Comparison of ENCODE assay signal across 10 cellular contexts in genomic region chr2:171541202-171541884, GRCh38. TPM values are rescaled to one million over a fixed set of nuclear protein-coding genes. Genes with fewer than 3 reads are reported as not detected.
DNase-seq lines count a peak whose midpoint lies in the region; ATAC-seq and TF ChIP-seq lines count a peak whose summit lies in the region.
"Had no signal": no experiment of that assay in that cellular context is flagged by ENCODE, and none has a peak within 500 bp of the region (broad histone marks: within the 10 kb centered on the region; RNA-seq: fewer than 3 reads in every experiment).

No MANE protein-coding gene starts in this region.

- TF ChIP-seq CTCF in HFF-Myc (IDR thresholded peaks at IDR 0.05; ENCODE audit: low read depth, low read length, missing control alignments) = peak; percentile 67

- peak; percentile 3 for DNase-seq in DMS53 treated with DMSO at 0.1 percent for 48 hours (lab: John Stamatoyannopoulos, UW; ENCODE audit: unreplicated experiment)
- DNase-seq in HFF-Myc (ENCODE audit: extremely low read depth, low read depth) = no peak
- peak; percentile 24 for DNase-seq in SK-N-DZ (ENCODE audit: low spot score)
- no peak for DNase-seq in left lobe of liver (ENCODE audit: low spot score)
- DNase-seq in SHP77 (lab: John Stamatoyannopoulos, UW) = no peak
- DNase-seq in EL = no peak
- DNase-seq: activated T-cell treated with anti-CD3 and anti-CD28 coated beads, Interleukin-2, amount 50 U/mL, for 24 hours; esophagus squamous epithelium had no signal

- no peak overlapping the region for H3K4me3 ChIP-seq in HFF-Myc (replicated peaks; ENCODE audit: low read depth, low read length)
- H3K4me3 ChIP-seq: esophagus squamous epithelium had no signal

- ATAC-seq in left lobe of liver (peak; percentile 48), GM18519 (IDR thresholded peaks at IDR 0.05; ENCODE audit: low FRiP score, unreplicated experiment) (no peak), HG03565 (IDR thresholded peaks at IDR 0.05; ENCODE audit: unreplicated experiment) (no peak)

RNA-seq across cellular contexts. Expression of gene CYBRD1, which starts 19.1 kb away (rescaled TPM):
- 0.13 and 0.70 TPM in 2 replicates for polyA plus RNA-seq in SK-N-DZ (2014; cell fraction: cytosol; rRNA removed)
- 0.21 and 0.30 TPM in 2 replicates for polyA plus RNA-seq in SK-N-DZ (2014; cell fraction: nucleus; rRNA removed)
- total RNA-seq in left lobe of liver = 12.5 TPM

Comparison
In these comparisons a context has a peak if more than half of its experiments do, and no peak if none do; other contexts are left out.
1. DNase-seq: peak in DMS53 treated with DMSO at 0.1 percent for 48 hours (single experiment) and SK-N-DZ (single experiment); none in HFF-Myc (single experiment), left lobe of liver (single experiment), SHP77 (0 of 2) and EL (single experiment).